ENCODE assay signal across 1 cellular context in the genomic region with DNA sequence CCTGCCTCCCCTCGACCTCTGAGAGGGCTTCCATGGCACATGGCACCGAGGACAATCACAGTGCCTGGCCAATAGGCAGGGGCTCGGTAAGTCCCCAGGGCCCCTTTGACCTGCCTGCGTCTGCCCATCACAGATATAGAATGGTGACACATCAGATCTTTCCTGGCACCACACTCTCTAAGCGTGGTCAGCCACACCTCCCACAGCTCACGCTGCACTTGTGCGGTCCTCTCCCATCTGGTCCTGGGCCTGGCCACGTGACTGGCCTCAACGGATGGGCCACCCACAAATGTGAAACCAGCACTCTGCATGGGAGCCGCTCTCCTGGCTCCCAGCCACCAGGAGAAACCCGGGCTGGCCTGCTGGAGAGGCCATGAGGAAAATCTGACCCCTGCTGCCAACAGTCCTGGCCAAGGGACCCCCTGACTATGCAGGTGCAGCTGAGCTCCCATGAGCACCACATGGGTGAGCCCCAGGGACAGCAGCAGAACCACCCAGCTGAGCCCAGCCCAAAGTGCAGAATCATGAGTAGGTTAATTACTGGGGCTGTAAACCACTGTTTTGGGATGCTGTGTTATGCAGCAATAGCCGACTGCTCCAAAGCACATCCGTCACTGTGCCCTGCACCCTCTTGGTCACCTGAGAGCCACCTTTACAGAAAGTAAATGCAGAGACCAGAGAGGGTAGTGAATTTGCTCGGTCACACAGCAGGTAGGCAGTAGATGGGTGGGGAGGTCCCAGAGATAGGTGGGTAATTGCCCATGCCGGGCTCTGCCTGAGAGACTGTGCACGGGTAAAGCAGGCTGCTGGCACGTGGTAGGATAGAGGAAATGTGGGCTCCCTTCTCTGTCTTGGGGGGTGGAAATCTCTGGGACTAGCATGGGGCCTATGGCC.
TF ChIP-seq lines count a peak whose summit lies in the region.

No MANE protein-coding gene starts in this region.

TF ChIP-seq in K562, 482 proteins besides CTCF, POLR2A, EP300 and RAD21 (continued from another document):
- TF ChIP-seq, protein P1, sequence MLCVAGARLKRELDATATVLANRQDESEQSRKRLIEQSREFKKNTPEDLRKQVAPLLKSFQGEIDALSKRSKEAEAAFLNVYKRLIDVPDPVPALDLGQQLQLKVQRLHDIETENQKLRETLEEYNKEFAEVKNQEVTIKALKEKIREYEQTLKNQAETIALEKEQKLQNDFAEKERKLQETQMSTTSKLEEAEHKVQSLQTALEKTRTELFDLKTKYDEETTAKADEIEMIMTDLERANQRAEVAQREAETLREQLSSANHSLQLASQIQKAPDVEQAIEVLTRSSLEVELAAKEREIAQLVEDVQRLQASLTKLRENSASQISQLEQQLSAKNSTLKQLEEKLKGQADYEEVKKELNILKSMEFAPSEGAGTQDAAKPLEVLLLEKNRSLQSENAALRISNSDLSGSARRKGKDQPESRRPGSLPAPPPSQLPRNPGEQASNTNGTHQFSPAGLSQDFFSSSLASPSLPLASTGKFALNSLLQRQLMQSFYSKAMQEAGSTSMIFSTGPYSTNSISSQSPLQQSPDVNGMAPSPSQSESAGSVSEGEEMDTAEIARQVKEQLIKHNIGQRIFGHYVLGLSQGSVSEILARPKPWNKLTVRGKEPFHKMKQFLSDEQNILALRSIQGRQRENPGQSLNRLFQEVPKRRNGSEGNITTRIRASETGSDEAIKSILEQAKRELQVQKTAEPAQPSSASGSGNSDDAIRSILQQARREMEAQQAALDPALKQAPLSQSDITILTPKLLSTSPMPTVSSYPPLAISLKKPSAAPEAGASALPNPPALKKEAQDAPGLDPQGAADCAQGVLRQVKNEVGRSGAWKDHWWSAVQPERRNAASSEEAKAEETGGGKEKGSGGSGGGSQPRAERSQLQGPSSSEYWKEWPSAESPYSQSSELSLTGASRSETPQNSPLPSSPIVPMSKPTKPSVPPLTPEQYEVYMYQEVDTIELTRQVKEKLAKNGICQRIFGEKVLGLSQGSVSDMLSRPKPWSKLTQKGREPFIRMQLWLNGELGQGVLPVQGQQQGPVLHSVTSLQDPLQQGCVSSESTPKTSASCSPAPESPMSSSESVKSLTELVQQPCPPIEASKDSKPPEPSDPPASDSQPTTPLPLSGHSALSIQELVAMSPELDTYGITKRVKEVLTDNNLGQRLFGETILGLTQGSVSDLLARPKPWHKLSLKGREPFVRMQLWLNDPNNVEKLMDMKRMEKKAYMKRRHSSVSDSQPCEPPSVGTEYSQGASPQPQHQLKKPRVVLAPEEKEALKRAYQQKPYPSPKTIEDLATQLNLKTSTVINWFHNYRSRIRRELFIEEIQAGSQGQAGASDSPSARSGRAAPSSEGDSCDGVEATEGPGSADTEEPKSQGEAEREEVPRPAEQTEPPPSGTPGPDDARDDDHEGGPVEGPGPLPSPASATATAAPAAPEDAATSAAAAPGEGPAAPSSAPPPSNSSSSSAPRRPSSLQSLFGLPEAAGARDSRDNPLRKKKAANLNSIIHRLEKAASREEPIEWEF (CRISPR knock-in tag; IDR thresholded peaks at IDR 0.05) = no peak
- TF ChIP-seq SIRT6 (IDR thresholded peaks at IDR 0.05; ENCODE audit: low read depth, low read length) = no peak
- peak; percentile 58; the same call in 1 of the 2 replicates for TF ChIP-seq TFAP4 (CRISPR knock-in tag; IDR thresholded peaks at IDR 0.05; ENCODE audit: borderline replicate concordance)
- TF ChIP-seq GABPB1 (CRISPR knock-in tag; IDR thresholded peaks at IDR 0.05) = 0 out of 2 replicates have a peak, but pooled peaks have one; percentile 15
- TF ChIP-seq ZNF655 (CRISPR knock-in tag; IDR thresholded peaks at IDR 0.05) = no peak
- TF ChIP-seq NFIC (IDR thresholded peaks at IDR 0.05) = peak; percentile 49; the same call in 1 of the 2 replicates
- peak; percentile 80 for TF ChIP-seq RAD51 (IDR thresholded peaks at IDR 0.05; ENCODE audit: borderline replicate concordance, low read depth)
- TF ChIP-seq GTF2E2 (tag; IDR thresholded peaks at IDR 0.05) = no peak
- peak; percentile 60 for TF ChIP-seq CBFA2T3 (IDR thresholded peaks at IDR 0.05)
- TF ChIP-seq RBM25 (IDR thresholded peaks at IDR 0.05; ENCODE audit: low read depth, low read length, severe bottlenecking) = peak; percentile 42
- TF ChIP-seq, protein P2, sequence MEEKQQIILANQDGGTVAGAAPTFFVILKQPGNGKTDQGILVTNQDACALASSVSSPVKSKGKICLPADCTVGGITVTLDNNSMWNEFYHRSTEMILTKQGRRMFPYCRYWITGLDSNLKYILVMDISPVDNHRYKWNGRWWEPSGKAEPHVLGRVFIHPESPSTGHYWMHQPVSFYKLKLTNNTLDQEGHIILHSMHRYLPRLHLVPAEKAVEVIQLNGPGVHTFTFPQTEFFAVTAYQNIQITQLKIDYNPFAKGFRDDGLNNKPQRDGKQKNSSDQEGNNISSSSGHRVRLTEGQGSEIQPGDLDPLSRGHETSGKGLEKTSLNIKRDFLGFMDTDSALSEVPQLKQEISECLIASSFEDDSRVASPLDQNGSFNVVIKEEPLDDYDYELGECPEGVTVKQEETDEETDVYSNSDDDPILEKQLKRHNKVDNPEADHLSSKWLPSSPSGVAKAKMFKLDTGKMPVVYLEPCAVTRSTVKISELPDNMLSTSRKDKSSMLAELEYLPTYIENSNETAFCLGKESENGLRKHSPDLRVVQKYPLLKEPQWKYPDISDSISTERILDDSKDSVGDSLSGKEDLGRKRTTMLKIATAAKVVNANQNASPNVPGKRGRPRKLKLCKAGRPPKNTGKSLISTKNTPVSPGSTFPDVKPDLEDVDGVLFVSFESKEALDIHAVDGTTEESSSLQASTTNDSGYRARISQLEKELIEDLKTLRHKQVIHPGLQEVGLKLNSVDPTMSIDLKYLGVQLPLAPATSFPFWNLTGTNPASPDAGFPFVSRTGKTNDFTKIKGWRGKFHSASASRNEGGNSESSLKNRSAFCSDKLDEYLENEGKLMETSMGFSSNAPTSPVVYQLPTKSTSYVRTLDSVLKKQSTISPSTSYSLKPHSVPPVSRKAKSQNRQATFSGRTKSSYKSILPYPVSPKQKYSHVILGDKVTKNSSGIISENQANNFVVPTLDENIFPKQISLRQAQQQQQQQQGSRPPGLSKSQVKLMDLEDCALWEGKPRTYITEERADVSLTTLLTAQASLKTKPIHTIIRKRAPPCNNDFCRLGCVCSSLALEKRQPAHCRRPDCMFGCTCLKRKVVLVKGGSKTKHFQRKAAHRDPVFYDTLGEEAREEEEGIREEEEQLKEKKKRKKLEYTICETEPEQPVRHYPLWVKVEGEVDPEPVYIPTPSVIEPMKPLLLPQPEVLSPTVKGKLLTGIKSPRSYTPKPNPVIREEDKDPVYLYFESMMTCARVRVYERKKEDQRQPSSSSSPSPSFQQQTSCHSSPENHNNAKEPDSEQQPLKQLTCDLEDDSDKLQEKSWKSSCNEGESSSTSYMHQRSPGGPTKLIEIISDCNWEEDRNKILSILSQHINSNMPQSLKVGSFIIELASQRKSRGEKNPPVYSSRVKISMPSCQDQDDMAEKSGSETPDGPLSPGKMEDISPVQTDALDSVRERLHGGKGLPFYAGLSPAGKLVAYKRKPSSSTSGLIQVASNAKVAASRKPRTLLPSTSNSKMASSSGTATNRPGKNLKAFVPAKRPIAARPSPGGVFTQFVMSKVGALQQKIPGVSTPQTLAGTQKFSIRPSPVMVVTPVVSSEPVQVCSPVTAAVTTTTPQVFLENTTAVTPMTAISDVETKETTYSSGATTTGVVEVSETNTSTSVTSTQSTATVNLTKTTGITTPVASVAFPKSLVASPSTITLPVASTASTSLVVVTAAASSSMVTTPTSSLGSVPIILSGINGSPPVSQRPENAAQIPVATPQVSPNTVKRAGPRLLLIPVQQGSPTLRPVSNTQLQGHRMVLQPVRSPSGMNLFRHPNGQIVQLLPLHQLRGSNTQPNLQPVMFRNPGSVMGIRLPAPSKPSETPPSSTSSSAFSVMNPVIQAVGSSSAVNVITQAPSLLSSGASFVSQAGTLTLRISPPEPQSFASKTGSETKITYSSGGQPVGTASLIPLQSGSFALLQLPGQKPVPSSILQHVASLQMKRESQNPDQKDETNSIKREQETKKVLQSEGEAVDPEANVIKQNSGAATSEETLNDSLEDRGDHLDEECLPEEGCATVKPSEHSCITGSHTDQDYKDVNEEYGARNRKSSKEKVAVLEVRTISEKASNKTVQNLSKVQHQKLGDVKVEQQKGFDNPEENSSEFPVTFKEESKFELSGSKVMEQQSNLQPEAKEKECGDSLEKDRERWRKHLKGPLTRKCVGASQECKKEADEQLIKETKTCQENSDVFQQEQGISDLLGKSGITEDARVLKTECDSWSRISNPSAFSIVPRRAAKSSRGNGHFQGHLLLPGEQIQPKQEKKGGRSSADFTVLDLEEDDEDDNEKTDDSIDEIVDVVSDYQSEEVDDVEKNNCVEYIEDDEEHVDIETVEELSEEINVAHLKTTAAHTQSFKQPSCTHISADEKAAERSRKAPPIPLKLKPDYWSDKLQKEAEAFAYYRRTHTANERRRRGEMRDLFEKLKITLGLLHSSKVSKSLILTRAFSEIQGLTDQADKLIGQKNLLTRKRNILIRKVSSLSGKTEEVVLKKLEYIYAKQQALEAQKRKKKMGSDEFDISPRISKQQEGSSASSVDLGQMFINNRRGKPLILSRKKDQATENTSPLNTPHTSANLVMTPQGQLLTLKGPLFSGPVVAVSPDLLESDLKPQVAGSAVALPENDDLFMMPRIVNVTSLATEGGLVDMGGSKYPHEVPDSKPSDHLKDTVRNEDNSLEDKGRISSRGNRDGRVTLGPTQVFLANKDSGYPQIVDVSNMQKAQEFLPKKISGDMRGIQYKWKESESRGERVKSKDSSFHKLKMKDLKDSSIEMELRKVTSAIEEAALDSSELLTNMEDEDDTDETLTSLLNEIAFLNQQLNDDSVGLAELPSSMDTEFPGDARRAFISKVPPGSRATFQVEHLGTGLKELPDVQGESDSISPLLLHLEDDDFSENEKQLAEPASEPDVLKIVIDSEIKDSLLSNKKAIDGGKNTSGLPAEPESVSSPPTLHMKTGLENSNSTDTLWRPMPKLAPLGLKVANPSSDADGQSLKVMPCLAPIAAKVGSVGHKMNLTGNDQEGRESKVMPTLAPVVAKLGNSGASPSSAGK (IDR thresholded peaks at IDR 0.05) = peak; percentile 48
- no peak for TF ChIP-seq ZNF239 (CRISPR knock-in tag; IDR thresholded peaks at IDR 0.05)
- TF ChIP-seq MNT (conservative IDR thresholded peaks at IDR 0.05) = peak; percentile 55 to 60; a peak in 3 of 4 replicates
- no peak for TF ChIP-seq HBP1 (CRISPR knock-in tag; IDR thresholded peaks at IDR 0.05)
- no peak for TF ChIP-seq JUND (IDR thresholded peaks at IDR 0.05; ENCODE audit: borderline replicate concordance, low read depth, low read length)
- no peak for TF ChIP-seq JUND (tag; IDR thresholded peaks at IDR 0.05; ENCODE audit: borderline replicate concordance, low read depth, low read length)
- no peak for TF ChIP-seq POLR2H (tag; IDR thresholded peaks at IDR 0.05; ENCODE audit: low read depth)
- TF ChIP-seq, protein P3, sequence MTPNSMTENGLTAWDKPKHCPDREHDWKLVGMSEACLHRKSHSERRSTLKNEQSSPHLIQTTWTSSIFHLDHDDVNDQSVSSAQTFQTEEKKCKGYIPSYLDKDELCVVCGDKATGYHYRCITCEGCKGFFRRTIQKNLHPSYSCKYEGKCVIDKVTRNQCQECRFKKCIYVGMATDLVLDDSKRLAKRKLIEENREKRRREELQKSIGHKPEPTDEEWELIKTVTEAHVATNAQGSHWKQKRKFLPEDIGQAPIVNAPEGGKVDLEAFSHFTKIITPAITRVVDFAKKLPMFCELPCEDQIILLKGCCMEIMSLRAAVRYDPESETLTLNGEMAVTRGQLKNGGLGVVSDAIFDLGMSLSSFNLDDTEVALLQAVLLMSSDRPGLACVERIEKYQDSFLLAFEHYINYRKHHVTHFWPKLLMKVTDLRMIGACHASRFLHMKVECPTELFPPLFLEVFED (CRISPR knock-in tag; conservative IDR thresholded peaks at IDR 0.05) = no peak
- no peak for TF ChIP-seq CGGBP1 (CRISPR knock-in tag; IDR thresholded peaks at IDR 0.05)
- TF ChIP-seq PTBP1 (IDR thresholded peaks at IDR 0.05; ENCODE audit: low read depth, low read length) = no peak
- TF ChIP-seq CREB1 (IDR thresholded peaks at IDR 0.05) = no peak
- no peak for TF ChIP-seq CREB1 (CRISPR knock-in tag; IDR thresholded peaks at IDR 0.05)
- TF ChIP-seq HMG20A (CRISPR knock-in tag; conservative IDR thresholded peaks at IDR 0.05) = no peak
- no peak for TF ChIP-seq BMI1 (IDR thresholded peaks at IDR 0.05; ENCODE audit: low read length)
- no peak for TF ChIP-seq ZNF57 (CRISPR knock-in tag; IDR thresholded peaks at IDR 0.05)
